In the genomic region with DNA sequence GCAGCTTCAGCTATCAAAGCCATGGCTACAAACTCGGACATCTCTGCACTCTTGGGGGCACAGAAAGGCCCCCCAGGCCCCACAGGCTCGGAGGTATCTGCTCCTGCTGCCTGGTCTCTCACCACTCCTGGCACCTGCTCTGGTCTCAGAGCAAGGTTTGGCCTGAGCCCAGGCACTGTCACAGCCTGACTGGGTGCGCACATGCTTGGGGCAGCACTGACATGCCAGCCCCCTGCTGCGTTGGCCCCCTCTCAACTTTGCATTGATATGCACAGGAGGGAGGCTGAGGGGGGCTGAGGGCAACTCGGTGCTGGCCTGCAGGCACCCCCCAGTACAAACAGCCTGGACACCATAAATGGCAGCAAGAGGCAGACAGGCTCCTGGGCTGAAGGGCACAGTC, we compare ENCODE assay signal across 22 cellular contexts. TPM values are rescaled to one million over a fixed set of nuclear protein-coding genes. Genes with fewer than 3 reads are reported as not detected.
"Had no signal": no experiment of that assay in that cellular context is flagged by ENCODE, and none has a peak within 500 bp of the region (broad histone marks: within the 10 kb centered on the region; RNA-seq: fewer than 3 reads in every experiment).

No MANE protein-coding gene starts in this region.

- DNase-seq: central memory CD4-positive, alpha-beta T cell; dorsolateral prefrontal cortex; effector CD4-positive, alpha-beta T cell; foreskin keratinocyte; kidney; lower lobe of right lung; nephron progenitor cell; occipital lobe; ovary; psoas muscle; sigmoid colon; stimulated activated CD4-positive, alpha-beta T cell treated with anti-CD3 and anti-CD28 coated beads, Interleukin-4, amount 100 ng/mL, for 4 hours; stimulated activated naive CD4-positive, alpha-beta T cell; stimulated activated naive CD8-positive, alpha-beta T cell treated with anti-CD3 and anti-CD28 coated beads, Interleukin-15, amount 100 ng/mL, for 72 hours; transverse colon had no signal

- H3K27ac ChIP-seq: dorsolateral prefrontal cortex, foreskin keratinocyte, gastroesophageal sphincter, hepatocyte, left lung, lower lobe of right lung, ovary, psoas muscle, sigmoid colon, suprapubic skin, transverse colon had no signal

- H3K9me3 ChIP-seq: ovary had no signal

- ATAC-seq: foreskin keratinocyte; gastroesophageal sphincter; left lung; right cardiac atrium; stimulated activated naive CD8-positive, alpha-beta T cell treated with anti-CD3 and anti-CD28 coated beads, Interleukin-15, amount 100 ng/mL, for 72 hours had no signal

- H3K4me2 ChIP-seq: hepatocyte had no signal

- H2AFZ ChIP-seq: hepatocyte had no signal

- H3K4me1 ChIP-seq: gastroesophageal sphincter, heart left ventricle, left lung, lower lobe of right lung, psoas muscle, sigmoid colon, suprapubic skin, transverse colon had no signal

- H3K4me3 ChIP-seq: dorsolateral prefrontal cortex, gastroesophageal sphincter, heart left ventricle, hepatocyte, left lung, lower lobe of right lung, ovary, psoas muscle, sigmoid colon, suprapubic skin, transverse colon had no signal

- H3K27me3 ChIP-seq: dorsolateral prefrontal cortex, foreskin keratinocyte, gastroesophageal sphincter, heart left ventricle, hepatocyte, left lung, ovary, sigmoid colon, suprapubic skin, transverse colon had no signal

- H3K36me3 ChIP-seq: gastroesophageal sphincter, heart left ventricle, left lung, lower lobe of right lung, ovary, sigmoid colon, suprapubic skin, transverse colon had no signal

RNA-seq across cellular contexts. Expression of a gene that starts 27.1 kb away (rescaled TPM):
- total RNA-seq: mononuclear cell had no signal
